In the genomic region with DNA sequence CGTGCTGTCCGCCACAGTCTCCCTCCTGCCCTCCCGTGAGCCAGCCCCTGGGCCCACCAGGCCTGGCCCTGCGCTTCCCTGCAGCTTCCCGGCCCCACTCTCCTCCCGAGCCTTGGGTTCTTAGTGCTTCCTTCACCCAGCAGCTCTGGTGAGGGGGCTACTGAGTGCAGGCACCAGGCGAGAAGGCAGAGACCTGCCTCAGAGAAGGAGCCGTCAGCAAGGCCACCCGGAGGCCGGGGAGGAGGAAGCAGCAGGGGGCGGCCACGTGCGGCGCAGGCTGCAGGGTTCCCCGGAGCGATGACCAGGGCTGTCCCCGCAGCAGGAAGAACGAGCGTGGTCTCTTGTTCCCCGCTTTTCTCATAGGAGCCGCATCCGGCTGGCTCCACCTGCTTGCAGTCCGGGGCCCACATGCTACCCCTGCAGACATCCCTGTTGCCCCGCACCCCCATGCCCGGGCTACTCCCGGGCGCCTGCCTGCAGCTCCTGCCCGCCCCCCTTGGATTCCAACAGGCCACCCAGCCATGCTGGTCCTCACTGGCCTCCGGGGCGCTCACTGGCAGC, we compare ENCODE assay signal across 1 cellular context.
TF ChIP-seq lines count a peak whose summit lies in the region.

No MANE protein-coding gene starts in this region.

TF ChIP-seq in HepG2, 621 proteins besides CTCF, POLR2A, EP300 and RAD21 (continued from another document and continues in another):
- TF ChIP-seq, protein P1, sequence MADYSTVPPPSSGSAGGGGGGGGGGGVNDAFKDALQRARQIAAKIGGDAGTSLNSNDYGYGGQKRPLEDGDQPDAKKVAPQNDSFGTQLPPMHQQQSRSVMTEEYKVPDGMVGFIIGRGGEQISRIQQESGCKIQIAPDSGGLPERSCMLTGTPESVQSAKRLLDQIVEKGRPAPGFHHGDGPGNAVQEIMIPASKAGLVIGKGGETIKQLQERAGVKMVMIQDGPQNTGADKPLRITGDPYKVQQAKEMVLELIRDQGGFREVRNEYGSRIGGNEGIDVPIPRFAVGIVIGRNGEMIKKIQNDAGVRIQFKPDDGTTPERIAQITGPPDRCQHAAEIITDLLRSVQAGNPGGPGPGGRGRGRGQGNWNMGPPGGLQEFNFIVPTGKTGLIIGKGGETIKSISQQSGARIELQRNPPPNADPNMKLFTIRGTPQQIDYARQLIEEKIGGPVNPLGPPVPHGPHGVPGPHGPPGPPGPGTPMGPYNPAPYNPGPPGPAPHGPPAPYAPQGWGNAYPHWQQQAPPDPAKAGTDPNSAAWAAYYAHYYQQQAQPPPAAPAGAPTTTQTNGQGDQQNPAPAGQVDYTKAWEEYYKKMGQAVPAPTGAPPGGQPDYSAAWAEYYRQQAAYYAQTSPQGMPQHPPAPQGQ (CRISPR knock-in tag; IDR thresholded peaks at IDR 0.05; ENCODE audit: borderline replicate concordance): no peak
- peak; percentile 91; the same call in 1 of the 2 replicates for TF ChIP-seq NKX3-1 (CRISPR knock-in tag; IDR thresholded peaks at IDR 0.05)
- TF ChIP-seq ELF3 (CRISPR knock-in tag; IDR thresholded peaks at IDR 0.05): peak; percentile 83
- no peak for TF ChIP-seq GATA4 (IDR thresholded peaks at IDR 0.05; ENCODE audit: borderline replicate concordance, low read depth)
- TF ChIP-seq, protein P2, sequence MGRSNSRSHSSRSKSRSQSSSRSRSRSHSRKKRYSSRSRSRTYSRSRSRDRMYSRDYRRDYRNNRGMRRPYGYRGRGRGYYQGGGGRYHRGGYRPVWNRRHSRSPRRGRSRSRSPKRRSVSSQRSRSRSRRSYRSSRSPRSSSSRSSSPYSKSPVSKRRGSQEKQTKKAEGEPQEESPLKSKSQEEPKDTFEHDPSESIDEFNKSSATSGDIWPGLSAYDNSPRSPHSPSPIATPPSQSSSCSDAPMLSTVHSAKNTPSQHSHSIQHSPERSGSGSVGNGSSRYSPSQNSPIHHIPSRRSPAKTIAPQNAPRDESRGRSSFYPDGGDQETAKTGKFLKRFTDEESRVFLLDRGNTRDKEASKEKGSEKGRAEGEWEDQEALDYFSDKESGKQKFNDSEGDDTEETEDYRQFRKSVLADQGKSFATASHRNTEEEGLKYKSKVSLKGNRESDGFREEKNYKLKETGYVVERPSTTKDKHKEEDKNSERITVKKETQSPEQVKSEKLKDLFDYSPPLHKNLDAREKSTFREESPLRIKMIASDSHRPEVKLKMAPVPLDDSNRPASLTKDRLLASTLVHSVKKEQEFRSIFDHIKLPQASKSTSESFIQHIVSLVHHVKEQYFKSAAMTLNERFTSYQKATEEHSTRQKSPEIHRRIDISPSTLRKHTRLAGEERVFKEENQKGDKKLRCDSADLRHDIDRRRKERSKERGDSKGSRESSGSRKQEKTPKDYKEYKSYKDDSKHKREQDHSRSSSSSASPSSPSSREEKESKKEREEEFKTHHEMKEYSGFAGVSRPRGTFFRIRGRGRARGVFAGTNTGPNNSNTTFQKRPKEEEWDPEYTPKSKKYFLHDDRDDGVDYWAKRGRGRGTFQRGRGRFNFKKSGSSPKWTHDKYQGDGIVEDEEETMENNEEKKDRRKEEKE (IDR thresholded peaks at IDR 0.05): no peak
- no peak for TF ChIP-seq EHMT2 (IDR thresholded peaks at IDR 0.05; ENCODE audit: borderline replicate concordance, low read depth, low read length)
- no peak for TF ChIP-seq ZNF644 (CRISPR knock-in tag; IDR thresholded peaks at IDR 0.05; ENCODE audit: low read depth)
- no peak for TF ChIP-seq ZFP36L2 (CRISPR knock-in tag; IDR thresholded peaks at IDR 0.05)
- TF ChIP-seq ZNF431 (CRISPR knock-in tag; IDR thresholded peaks at IDR 0.05; ENCODE audit: borderline replicate concordance, low read depth): no peak
- TF ChIP-seq NCOA5 (CRISPR knock-in tag; IDR thresholded peaks at IDR 0.05): no peak
- TF ChIP-seq ZNF484 (CRISPR knock-in tag; IDR thresholded peaks at IDR 0.05; ENCODE audit: borderline replicate concordance, low read depth): no peak
- TF ChIP-seq, protein P3, sequence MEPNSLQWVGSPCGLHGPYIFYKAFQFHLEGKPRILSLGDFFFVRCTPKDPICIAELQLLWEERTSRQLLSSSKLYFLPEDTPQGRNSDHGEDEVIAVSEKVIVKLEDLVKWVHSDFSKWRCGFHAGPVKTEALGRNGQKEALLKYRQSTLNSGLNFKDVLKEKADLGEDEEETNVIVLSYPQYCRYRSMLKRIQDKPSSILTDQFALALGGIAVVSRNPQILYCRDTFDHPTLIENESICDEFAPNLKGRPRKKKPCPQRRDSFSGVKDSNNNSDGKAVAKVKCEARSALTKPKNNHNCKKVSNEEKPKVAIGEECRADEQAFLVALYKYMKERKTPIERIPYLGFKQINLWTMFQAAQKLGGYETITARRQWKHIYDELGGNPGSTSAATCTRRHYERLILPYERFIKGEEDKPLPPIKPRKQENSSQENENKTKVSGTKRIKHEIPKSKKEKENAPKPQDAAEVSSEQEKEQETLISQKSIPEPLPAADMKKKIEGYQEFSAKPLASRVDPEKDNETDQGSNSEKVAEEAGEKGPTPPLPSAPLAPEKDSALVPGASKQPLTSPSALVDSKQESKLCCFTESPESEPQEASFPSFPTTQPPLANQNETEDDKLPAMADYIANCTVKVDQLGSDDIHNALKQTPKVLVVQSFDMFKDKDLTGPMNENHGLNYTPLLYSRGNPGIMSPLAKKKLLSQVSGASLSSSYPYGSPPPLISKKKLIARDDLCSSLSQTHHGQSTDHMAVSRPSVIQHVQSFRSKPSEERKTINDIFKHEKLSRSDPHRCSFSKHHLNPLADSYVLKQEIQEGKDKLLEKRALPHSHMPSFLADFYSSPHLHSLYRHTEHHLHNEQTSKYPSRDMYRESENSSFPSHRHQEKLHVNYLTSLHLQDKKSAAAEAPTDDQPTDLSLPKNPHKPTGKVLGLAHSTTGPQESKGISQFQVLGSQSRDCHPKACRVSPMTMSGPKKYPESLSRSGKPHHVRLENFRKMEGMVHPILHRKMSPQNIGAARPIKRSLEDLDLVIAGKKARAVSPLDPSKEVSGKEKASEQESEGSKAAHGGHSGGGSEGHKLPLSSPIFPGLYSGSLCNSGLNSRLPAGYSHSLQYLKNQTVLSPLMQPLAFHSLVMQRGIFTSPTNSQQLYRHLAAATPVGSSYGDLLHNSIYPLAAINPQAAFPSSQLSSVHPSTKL (CRISPR knock-in tag; IDR thresholded peaks at IDR 0.05): peak; percentile 59
- TF ChIP-seq NBN (conservative IDR thresholded peaks at IDR 0.05): no peak
- TF ChIP-seq, protein P4, sequence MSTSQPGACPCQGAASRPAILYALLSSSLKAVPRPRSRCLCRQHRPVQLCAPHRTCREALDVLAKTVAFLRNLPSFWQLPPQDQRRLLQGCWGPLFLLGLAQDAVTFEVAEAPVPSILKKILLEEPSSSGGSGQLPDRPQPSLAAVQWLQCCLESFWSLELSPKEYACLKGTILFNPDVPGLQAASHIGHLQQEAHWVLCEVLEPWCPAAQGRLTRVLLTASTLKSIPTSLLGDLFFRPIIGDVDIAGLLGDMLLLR (CRISPR knock-in tag; IDR thresholded peaks at IDR 0.05): peak; percentile 86
- TF ChIP-seq, protein P5, sequence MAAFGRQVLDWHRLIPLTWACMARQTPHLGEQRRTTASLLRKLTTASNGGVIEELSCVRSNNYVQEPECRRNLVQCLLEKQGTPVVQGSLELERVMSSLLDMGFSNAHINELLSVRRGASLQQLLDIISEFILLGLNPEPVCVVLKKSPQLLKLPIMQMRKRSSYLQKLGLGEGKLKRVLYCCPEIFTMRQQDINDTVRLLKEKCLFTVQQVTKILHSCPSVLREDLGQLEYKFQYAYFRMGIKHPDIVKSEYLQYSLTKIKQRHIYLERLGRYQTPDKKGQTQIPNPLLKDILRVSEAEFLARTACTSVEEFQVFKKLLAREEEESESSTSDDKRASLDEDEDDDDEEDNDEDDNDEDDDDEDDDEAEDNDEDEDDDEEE (CRISPR knock-in tag; IDR thresholded peaks at IDR 0.05): no peak
- TF ChIP-seq, protein P6, sequence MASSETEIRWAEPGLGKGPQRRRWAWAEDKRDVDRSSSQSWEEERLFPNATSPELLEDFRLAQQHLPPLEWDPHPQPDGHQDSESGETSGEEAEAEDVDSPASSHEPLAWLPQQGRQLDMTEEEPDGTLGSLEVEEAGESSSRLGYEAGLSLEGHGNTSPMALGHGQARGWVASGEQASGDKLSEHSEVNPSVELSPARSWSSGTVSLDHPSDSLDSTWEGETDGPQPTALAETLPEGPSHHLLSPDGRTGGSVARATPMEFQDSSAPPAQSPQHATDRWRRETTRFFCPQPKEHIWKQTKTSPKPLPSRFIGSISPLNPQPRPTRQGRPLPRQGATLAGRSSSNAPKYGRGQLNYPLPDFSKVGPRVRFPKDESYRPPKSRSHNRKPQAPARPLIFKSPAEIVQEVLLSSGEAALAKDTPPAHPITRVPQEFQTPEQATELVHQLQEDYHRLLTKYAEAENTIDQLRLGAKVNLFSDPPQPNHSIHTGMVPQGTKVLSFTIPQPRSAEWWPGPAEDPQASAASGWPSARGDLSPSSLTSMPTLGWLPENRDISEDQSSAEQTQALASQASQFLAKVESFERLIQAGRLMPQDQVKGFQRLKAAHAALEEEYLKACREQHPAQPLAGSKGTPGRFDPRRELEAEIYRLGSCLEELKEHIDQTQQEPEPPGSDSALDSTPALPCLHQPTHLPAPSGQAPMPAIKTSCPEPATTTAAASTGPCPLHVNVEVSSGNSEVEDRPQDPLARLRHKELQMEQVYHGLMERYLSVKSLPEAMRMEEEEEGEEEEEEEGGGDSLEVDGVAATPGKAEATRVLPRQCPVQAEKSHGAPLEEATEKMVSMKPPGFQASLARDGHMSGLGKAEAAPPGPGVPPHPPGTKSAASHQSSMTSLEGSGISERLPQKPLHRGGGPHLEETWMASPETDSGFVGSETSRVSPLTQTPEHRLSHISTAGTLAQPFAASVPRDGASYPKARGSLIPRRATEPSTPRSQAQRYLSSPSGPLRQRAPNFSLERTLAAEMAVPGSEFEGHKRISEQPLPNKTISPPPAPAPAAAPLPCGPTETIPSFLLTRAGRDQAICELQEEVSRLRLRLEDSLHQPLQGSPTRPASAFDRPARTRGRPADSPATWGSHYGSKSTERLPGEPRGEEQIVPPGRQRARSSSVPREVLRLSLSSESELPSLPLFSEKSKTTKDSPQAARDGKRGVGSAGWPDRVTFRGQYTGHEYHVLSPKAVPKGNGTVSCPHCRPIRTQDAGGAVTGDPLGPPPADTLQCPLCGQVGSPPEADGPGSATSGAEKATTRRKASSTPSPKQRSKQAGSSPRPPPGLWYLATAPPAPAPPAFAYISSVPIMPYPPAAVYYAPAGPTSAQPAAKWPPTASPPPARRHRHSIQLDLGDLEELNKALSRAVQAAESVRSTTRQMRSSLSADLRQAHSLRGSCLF (CRISPR knock-in tag; IDR thresholded peaks at IDR 0.05; ENCODE audit: borderline replicate concordance): peak; percentile 74; the same call in 1 of the 2 replicates
- TF ChIP-seq ARID2 (CRISPR knock-in tag; IDR thresholded peaks at IDR 0.05; ENCODE audit: borderline replicate concordance): no peak; the same call in none of the 2 replicates
- 0 out of 2 replicates have a peak, but pooled peaks have one; percentile 27 for TF ChIP-seq SPEN (CRISPR knock-in tag; IDR thresholded peaks at IDR 0.05; ENCODE audit: low read depth)
- no peak for TF ChIP-seq ASH2L (IDR thresholded peaks at IDR 0.05; ENCODE audit: insufficient read length, low read depth, low read length)
- no peak for TF ChIP-seq ZNF121 (CRISPR knock-in tag; IDR thresholded peaks at IDR 0.05)
- TF ChIP-seq ZNF263 (CRISPR knock-in tag; IDR thresholded peaks at IDR 0.05): peak; percentile 80
- TF ChIP-seq, protein P7, sequence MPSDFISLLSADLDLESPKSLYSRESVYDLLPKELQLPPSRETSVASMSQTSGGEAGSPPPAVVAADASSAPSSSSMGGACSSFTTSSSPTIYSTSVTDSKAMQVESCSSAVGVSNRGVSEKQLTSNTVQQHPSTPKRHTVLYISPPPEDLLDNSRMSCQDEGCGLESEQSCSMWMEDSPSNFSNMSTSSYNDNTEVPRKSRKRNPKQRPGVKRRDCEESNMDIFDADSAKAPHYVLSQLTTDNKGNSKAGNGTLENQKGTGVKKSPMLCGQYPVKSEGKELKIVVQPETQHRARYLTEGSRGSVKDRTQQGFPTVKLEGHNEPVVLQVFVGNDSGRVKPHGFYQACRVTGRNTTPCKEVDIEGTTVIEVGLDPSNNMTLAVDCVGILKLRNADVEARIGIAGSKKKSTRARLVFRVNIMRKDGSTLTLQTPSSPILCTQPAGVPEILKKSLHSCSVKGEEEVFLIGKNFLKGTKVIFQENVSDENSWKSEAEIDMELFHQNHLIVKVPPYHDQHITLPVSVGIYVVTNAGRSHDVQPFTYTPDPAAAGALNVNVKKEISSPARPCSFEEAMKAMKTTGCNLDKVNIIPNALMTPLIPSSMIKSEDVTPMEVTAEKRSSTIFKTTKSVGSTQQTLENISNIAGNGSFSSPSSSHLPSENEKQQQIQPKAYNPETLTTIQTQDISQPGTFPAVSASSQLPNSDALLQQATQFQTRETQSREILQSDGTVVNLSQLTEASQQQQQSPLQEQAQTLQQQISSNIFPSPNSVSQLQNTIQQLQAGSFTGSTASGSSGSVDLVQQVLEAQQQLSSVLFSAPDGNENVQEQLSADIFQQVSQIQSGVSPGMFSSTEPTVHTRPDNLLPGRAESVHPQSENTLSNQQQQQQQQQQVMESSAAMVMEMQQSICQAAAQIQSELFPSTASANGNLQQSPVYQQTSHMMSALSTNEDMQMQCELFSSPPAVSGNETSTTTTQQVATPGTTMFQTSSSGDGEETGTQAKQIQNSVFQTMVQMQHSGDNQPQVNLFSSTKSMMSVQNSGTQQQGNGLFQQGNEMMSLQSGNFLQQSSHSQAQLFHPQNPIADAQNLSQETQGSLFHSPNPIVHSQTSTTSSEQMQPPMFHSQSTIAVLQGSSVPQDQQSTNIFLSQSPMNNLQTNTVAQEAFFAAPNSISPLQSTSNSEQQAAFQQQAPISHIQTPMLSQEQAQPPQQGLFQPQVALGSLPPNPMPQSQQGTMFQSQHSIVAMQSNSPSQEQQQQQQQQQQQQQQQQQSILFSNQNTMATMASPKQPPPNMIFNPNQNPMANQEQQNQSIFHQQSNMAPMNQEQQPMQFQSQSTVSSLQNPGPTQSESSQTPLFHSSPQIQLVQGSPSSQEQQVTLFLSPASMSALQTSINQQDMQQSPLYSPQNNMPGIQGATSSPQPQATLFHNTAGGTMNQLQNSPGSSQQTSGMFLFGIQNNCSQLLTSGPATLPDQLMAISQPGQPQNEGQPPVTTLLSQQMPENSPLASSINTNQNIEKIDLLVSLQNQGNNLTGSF (CRISPR knock-in tag; IDR thresholded peaks at IDR 0.05): peak; percentile 92
- TF ChIP-seq MBD4 (IDR thresholded peaks at IDR 0.05; ENCODE audit: borderline replicate concordance, low read length): no peak
- TF ChIP-seq KDM5B (CRISPR knock-in tag; IDR thresholded peaks at IDR 0.05; ENCODE audit: borderline replicate concordance): peak; percentile 91
- no peak; the same call in 1 of the 2 replicates for TF ChIP-seq ZNF143 (CRISPR knock-in tag; IDR thresholded peaks at IDR 0.05)
- TF ChIP-seq ZNF589 (CRISPR knock-in tag; conservative IDR thresholded peaks at IDR 0.05): no peak; the same call in 1 of the 2 replicates
- TF ChIP-seq, protein P8, sequence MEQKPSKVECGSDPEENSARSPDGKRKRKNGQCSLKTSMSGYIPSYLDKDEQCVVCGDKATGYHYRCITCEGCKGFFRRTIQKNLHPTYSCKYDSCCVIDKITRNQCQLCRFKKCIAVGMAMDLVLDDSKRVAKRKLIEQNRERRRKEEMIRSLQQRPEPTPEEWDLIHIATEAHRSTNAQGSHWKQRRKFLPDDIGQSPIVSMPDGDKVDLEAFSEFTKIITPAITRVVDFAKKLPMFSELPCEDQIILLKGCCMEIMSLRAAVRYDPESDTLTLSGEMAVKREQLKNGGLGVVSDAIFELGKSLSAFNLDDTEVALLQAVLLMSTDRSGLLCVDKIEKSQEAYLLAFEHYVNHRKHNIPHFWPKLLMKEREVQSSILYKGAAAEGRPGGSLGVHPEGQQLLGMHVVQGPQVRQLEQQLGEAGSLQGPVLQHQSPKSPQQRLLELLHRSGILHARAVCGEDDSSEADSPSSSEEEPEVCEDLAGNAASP (CRISPR knock-in tag; IDR thresholded peaks at IDR 0.05; ENCODE audit: borderline replicate concordance): peak; percentile 18; the same call in 1 of the 2 replicates
- TF ChIP-seq ZBTB21 (CRISPR knock-in tag; IDR thresholded peaks at IDR 0.05): no peak
- no peak for TF ChIP-seq AKAP8 (CRISPR knock-in tag; IDR thresholded peaks at IDR 0.05)
- no peak for TF ChIP-seq TCF7 (IDR thresholded peaks at IDR 0.05; ENCODE audit: low read depth)
